ENCODE assay signal across 10 cellular contexts in genomic region chr1:154179951-154180687, GRCh38. TPM values are rescaled to one million over a fixed set of nuclear protein-coding genes. Genes with fewer than 3 reads are reported as not detected.
DNase-seq lines count a peak whose midpoint lies in the region; ATAC-seq and TF ChIP-seq lines count a peak whose summit lies in the region.
"Had no signal": no experiment of that assay in that cellular context is flagged by ENCODE, and none has a peak within 500 bp of the region (broad histone marks: within the 10 kb centered on the region; RNA-seq: fewer than 3 reads in every experiment).

No MANE protein-coding gene starts in this region.

- no peak overlapping the region for H2AFZ ChIP-seq in DND-41 (ENCODE audit: low read depth, low read length)
- H2AFZ ChIP-seq in Karpas-422 (ENCODE audit: low read length): no peak overlapping the region

- TF ChIP-seq CTCF in DND-41 (IDR thresholded peaks at IDR 0.05; ENCODE audit: borderline replicate concordance, extremely low read depth, low read length, poor library complexity, severe bottlenecking): no peak
- no peak for TF ChIP-seq CTCF in adrenal gland (IDR thresholded peaks at IDR 0.05)

- H3K4me1 ChIP-seq in DND-41 (ENCODE audit: insufficient read depth, low read length) (peaks cover 60% of the 10 kb centered on the region), Karpas-422 (ENCODE audit: low read length) (peaks cover 47% of the 10 kb centered on the region), adrenal gland (replicated peaks in 1 of 2) (peaks cover 65 to 72% of the 10 kb centered on the region in 2 donors), mucosa of stomach (ENCODE audit: control insufficient read depth, insufficient read depth, low read length) (peaks cover 56% of the 10 kb centered on the region)

- TF ChIP-seq POLR2A in adrenal gland (IDR thresholded peaks at IDR 0.05): no peak

- intact Hi-C loops in adrenal gland (cut with DNase I): no loop called here

- H3K27ac ChIP-seq in DND-41 (ENCODE audit: low read length) (no peak overlapping the region), Karpas-422 (ENCODE audit: low read length) (peak overlapping the region; percentile 98), adrenal gland (peak overlapping the region in 4 of 5 donors; percentile 64 to 92 (median 80))

- 0 out of 2 replicates have a peak overlapping the region, but pooled peaks have one; percentile 12 for H3K9ac ChIP-seq in DND-41 (ENCODE audit: low read depth, low read length)
- peak overlapping the region; percentile 76 for H3K9ac ChIP-seq in Karpas-422 (ENCODE audit: low read length)
- peak overlapping the region; percentile 14 for H3K9ac ChIP-seq in mucosa of stomach (ENCODE audit: low read length)

- H3K27me3 ChIP-seq in DND-41 (ENCODE audit: insufficient read depth, low read length, poor library complexity) (no peaks in the 10 kb centered on the region), Karpas-422 (ENCODE audit: low read length) (no peaks in the 10 kb centered on the region), adrenal gland (no peaks in the 10 kb centered on the region), mucosa of stomach (ENCODE audit: control insufficient read depth, insufficient read depth, low read length) (no peaks in the 10 kb centered on the region)

- H3K36me3 ChIP-seq in DND-41 (ENCODE audit: insufficient read depth, low read length) (peaks cover 60% of the 10 kb centered on the region), Karpas-422 (ENCODE audit: insufficient read depth, low read length) (peaks cover 34% of the 10 kb centered on the region), adrenal gland (replicated peaks in 1 of 2) (peaks cover 0 to 5% of the 10 kb centered on the region in 2 donors), mucosa of stomach (ENCODE audit: control insufficient read depth, insufficient read depth, low read length) (peaks cover 12% of the 10 kb centered on the region)

- peaks cover 82% of the 10 kb centered on the region for H3K79me2 ChIP-seq in DND-41 (ENCODE audit: insufficient read depth, low read length)
- H3K79me2 ChIP-seq in Karpas-422 (ENCODE audit: low read length): peaks cover 77% of the 10 kb centered on the region

- no peaks in the 10 kb centered on the region for H3K9me3 ChIP-seq in DND-41 (ENCODE audit: insufficient read depth, low read length, severe bottlenecking)
- no peaks in the 10 kb centered on the region for H3K9me3 ChIP-seq in Karpas-422 (ENCODE audit: low read length)
- H3K9me3 ChIP-seq in adrenal gland (replicated peaks in 1 of 3): no peaks in the 10 kb centered on the region
- H3K9me3 ChIP-seq in mucosa of stomach (ENCODE audit: control insufficient read depth, low read length): no peaks in the 10 kb centered on the region

- no peaks in the 10 kb centered on the region for H3K9me2 ChIP-seq in Karpas-422 (replicated peaks; ENCODE audit: insufficient read depth, low read length)

- DNase-seq in DND-41: no peak
- peak; percentile 93 for DNase-seq in Karpas-422
- peak in 2 of 7 donors; percentile 27 to 32 for DNase-seq in adrenal gland
- no peak for DNase-seq in NCI-H1105 treated with DMSO at 0.1 percent for 48 hours (lab: John Stamatoyannopoulos, UW)

- H4K20me1 ChIP-seq in DND-41 (ENCODE audit: insufficient read depth, low read length): peaks cover 71% of the 10 kb centered on the region
- peaks cover 63% of the 10 kb centered on the region for H4K20me1 ChIP-seq in Karpas-422 (ENCODE audit: insufficient read depth, low read depth, low read length)

- 63 to 68% (median 67%) methylated on average over 3 of the region's 3 CpGs for WGBS in adrenal gland, 4 donors

- ATAC-seq in DND-41 (ENCODE audit: insufficient read depth, low read depth) (no peak), GM21381 (IDR thresholded peaks at IDR 0.05; ENCODE audit: unreplicated experiment) (no peak), HG03432 (IDR thresholded peaks at IDR 0.05; ENCODE audit: unreplicated experiment) (no peak), HG02884 (IDR thresholded peaks at IDR 0.05; ENCODE audit: unreplicated experiment) (no peak)

- peak overlapping the region in 1 of 2 experiments; percentile 41; a peak in 2 of 4 replicates for H3K4me3 ChIP-seq in DND-41 (ENCODE audit: low read depth in 1 of 2, low read length in 2 of 2)
- peak overlapping the region; percentile 70 for H3K4me3 ChIP-seq in Karpas-422 (ENCODE audit: low read length)
- peak overlapping the region in 1 of 4 donors; percentile 79 for H3K4me3 ChIP-seq in adrenal gland
- peak overlapping the region; percentile 20 for H3K4me3 ChIP-seq in mucosa of stomach (ENCODE audit: low read length)

- H3K4me2 ChIP-seq in DND-41 (ENCODE audit: insufficient read depth, low read length) (peak overlapping the region; percentile 92), Karpas-422 (ENCODE audit: low read depth, low read length, poor library complexity, severe bottlenecking) (peak overlapping the region; percentile 94)

RNA-seq across cellular contexts. Expression of gene TPM3, which starts 11.8 kb away (rescaled TPM):
- total RNA-seq in Karpas-422 (2014; rRNA removed; shearing (Covaris generic); ENCODE audit: low replicate concordance): 257 and 258 TPM in 2 replicates
- 100 to 1,000 TPM; 246 to 350 (median 269) TPM for total RNA-seq in adrenal gland
- 100 to 1,000 TPM; 104 to 465 (median 111) TPM for polyA plus RNA-seq in adrenal gland

RNA-seq across cellular contexts. Expression of gene NUP210L, which starts 25.2 kb away (rescaled TPM):
- total RNA-seq in Karpas-422 (2014; rRNA removed; shearing (Covaris generic); ENCODE audit: low replicate concordance): not detected in 2 replicates
- total RNA-seq in adrenal gland: under 1 TPM in 3 of 8 donors, not detected in 5; 0.04 to 0.07 (median 0.07) TPM
- polyA plus RNA-seq in adrenal gland: under 1 TPM in 1 of 3 donors, not detected in 2; 0.03 TPM
- total RNA-seq: epithelial cell of proximal tubule, RPMI7951 had no signal

RNA-seq across cellular contexts. Expression of gene CFAP141, which starts 26.0 kb away (rescaled TPM):
- total RNA-seq in Karpas-422 (2014; rRNA removed; shearing (Covaris generic); ENCODE audit: low replicate concordance): not detected in 2 replicates
- total RNA-seq in adrenal gland: not detected
- under 1 TPM in 1 of 3 donors, not detected in 2; 0.51 TPM for polyA plus RNA-seq in adrenal gland
- total RNA-seq: epithelial cell of proximal tubule, RPMI7951 had no signal

RNA-seq across cellular contexts. Expression of gene UBAP2L, which starts 40.6 kb away (rescaled TPM):
- total RNA-seq in Karpas-422 (2014; rRNA removed; shearing (Covaris generic); ENCODE audit: low replicate concordance): 58.6 and 119 TPM in 2 replicates
- 100 to 1,000 TPM in 4 of 8 donors, 10 to 100 TPM in 4; 51.0 to 152 (median 97.5) TPM for total RNA-seq in adrenal gland
- polyA plus RNA-seq in adrenal gland: 100 to 1,000 TPM in 2 of 3 donors, 10 to 100 TPM in 1; 88.9 to 185 (median 101) TPM

Comparison
In these comparisons a context has a peak if more than half of its experiments do, and no peak if none do; other contexts are left out.
1. H3K9ac ChIP-seq: peak in every context shown above with its lines; median percentile 76 in Karpas-422; 14 in mucosa of stomach; 12 in DND-41.